In the genomic region with DNA sequence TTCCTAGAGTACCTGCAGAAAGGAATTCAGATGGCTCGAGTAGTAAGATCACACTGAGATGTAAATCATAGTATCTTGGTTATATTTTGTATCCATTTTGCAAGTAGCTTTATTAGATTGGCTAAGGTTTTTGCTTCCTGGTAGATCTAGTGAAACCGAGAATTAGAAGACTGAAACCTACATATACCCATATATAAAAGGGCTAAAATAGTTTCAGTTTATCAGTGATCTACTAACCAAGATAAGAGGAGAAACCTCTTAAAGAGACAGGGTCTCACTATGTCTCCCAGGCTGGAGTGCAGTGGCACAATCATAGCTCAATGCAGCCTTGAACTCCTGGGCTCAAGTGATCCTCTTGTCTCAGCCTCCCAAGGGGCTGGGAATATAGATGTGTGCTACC, we compare ENCODE assay signal across 17 cellular contexts.
DNase-seq lines count a peak whose midpoint lies in the region; ATAC-seq and FAIRE-seq lines count a peak whose summit lies in the region.
"Had no signal": no experiment of that assay in that cellular context is flagged by ENCODE, and none has a peak within 500 bp of the region (broad histone marks: within the 10 kb centered on the region; RNA-seq: fewer than 3 reads in every experiment).

No MANE protein-coding gene starts in this region.

- H3K36me3 ChIP-seq in CD4-positive, CD25-positive, alpha-beta regulatory T cell (ENCODE audit: control insufficient read depth, insufficient read depth, low read length), result no peaks in the 10 kb centered on the region

- no peak for FAIRE-seq in frontal cortex (lab: Jason Lieb, UNC)

- H3K27me3 Mint-ChIP-seq in CD4-positive, CD25-positive, alpha-beta regulatory T cell, result no peaks in the 10 kb centered on the region
- H3K27me3 Mint-ChIP-seq: brain had no signal

- H3K27ac ChIP-seq in CD4-positive, CD25-positive, alpha-beta regulatory T cell (ENCODE audit: insufficient read depth, low read length, poor library complexity, severe bottlenecking), result peak overlapping the region; percentile 34
- H3K27ac ChIP-seq: tibial nerve had no signal

- H3K4me1 Mint-ChIP-seq in CD4-positive, CD25-positive, alpha-beta regulatory T cell, result peaks cover 2 to 23% (median 9%) of the 10 kb centered on the region in 4 donors
- H3K4me1 Mint-ChIP-seq: brain, H9 had no signal

- H3K27ac Mint-ChIP-seq in CD4-positive, CD25-positive, alpha-beta regulatory T cell, result peak overlapping the region in 1 of 3 donors; percentile 56
- H3K27ac Mint-ChIP-seq: brain had no signal

- no peaks in the 10 kb centered on the region for H3K9me3 ChIP-seq in CD4-positive, CD25-positive, alpha-beta regulatory T cell (ENCODE audit: control insufficient read depth in 2 of 2, low read length in 2 of 2)
- H3K9me3 ChIP-seq: MG63, tibial nerve had no signal

- no peaks in the 10 kb centered on the region for H3K27me3 ChIP-seq in CD4-positive, CD25-positive, alpha-beta regulatory T cell (ENCODE audit: control insufficient read depth, insufficient read depth, low read length)
- H3K27me3 ChIP-seq: MG63, tibial nerve had no signal

- ATAC-seq in CD4-positive, CD25-positive, alpha-beta regulatory T cell (ENCODE audit: low read depth in 2 of 2), result peak in 1 of 2 donors; percentile 64
- ATAC-seq in GM18870 (IDR thresholded peaks at IDR 0.05; ENCODE audit: unreplicated experiment) (peak; percentile 90), GM21529 (IDR thresholded peaks at IDR 0.05; ENCODE audit: unreplicated experiment) (peak; percentile 83), HG03196 (IDR thresholded peaks at IDR 0.05; ENCODE audit: unreplicated experiment) (peak; percentile 61)

- no peaks in the 10 kb centered on the region for H3K36me3 Mint-ChIP-seq in CD4-positive, CD25-positive, alpha-beta regulatory T cell

- H3K9me3 Mint-ChIP-seq in CD4-positive, CD25-positive, alpha-beta regulatory T cell, result no peaks in the 10 kb centered on the region
- H3K9me3 Mint-ChIP-seq: brain, H9 had no signal

- DNase-seq in CD4-positive, CD25-positive, alpha-beta regulatory T cell, result peak in 1 of 3 donors; percentile 66
- DNase-seq in OCI-M1 (lab: John Stamatoyannopoulos, UW), result no peak
- DNase-seq in HK-2 (ENCODE audit: unreplicated experiment), result no peak
- DNase-seq in frontal cortex (ENCODE audit: low spot score in 2 of 2), result no peak
- no peak for DNase-seq in inferior parietal cortex (ENCODE audit: extremely low spot score)
- DNase-seq: activated CD4-positive, alpha-beta T cell treated with anti-CD3 and anti-CD28 coated beads, Interleukin-2, amount 50 U/mL, for 1 hour; activated gamma-delta T cell; effector CD4-positive, alpha-beta T cell; H9; MG63; midbrain; stimulated activated CD4-positive, alpha-beta T cell treated with anti-CD3 and anti-CD28 coated beads, Interleukin-12 subunit alpha, Interleukin-12 subunit beta, amount 100 ng/mL, for 4 hours had no signal

- peaks cover 8% of the 10 kb centered on the region for H3K4me1 ChIP-seq in CD4-positive, CD25-positive, alpha-beta regulatory T cell (ENCODE audit: control insufficient read depth, insufficient read depth, low read length, poor library complexity, severe bottlenecking)
- H3K4me1 ChIP-seq: tibial nerve had no signal

- H3K4me3 Mint-ChIP-seq in CD4-positive, CD25-positive, alpha-beta regulatory T cell, result peak overlapping the region in 2 of 4 donors; percentile 8 to 24
- H3K4me3 Mint-ChIP-seq: brain, H9 had no signal

- peak overlapping the region; percentile 24 for H3K4me3 ChIP-seq in CD4-positive, CD25-positive, alpha-beta regulatory T cell (ENCODE audit: low read depth, low read length)
- H3K4me3 ChIP-seq: MG63, tibial nerve had no signal
